Comparison of ENCODE assay signal across 21 cellular contexts in the genomic region with DNA sequence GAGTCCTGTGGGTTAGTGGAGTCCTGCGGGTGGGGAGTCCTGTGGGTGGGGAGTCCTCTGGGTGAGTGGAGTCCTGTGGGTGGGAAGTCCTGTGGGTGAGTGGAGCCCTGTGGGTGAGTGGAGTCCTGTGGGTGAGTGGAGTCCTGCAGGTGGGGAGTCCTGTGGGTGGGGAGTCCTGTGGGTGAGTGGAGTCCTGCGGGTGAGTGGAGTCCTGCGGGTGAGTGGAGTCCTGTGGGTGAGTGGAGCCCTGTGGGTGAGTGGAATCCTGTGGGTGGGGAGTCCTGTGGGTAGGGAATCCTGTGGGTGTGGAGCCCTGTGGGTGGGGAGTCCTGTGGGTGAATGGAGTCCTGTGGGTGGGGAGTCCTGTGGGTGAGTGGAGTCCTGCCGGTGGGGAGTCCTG. TPM values are rescaled to one million over a fixed set of nuclear protein-coding genes. Genes with fewer than 3 reads are reported as not detected.
"Had no signal": no experiment of that assay in that cellular context is flagged by ENCODE, and none has a peak within 500 bp of the region (broad histone marks: within the 10 kb centered on the region; RNA-seq: fewer than 3 reads in every experiment).

No MANE protein-coding gene starts in this region.

RNA-seq across cellular contexts. Expression of a gene that starts 19.0 kb away (rescaled TPM):
- total RNA-seq: activated CD4-positive, alpha-beta memory T cell treated with anti-CD3 and anti-CD28 coated beads for 36 hours; activated CD4-positive, alpha-beta T cell treated with anti-CD3 and anti-CD28 coated beads for 36 hours; activated CD8-positive, alpha-beta memory T cell treated with anti-CD3 and anti-CD28 coated beads for 36 hours; activated CD8-positive, alpha-beta T cell treated with anti-CD3 and anti-CD28 coated beads for 36 hours; activated naive CD4-positive, alpha-beta T cell treated with anti-CD3 and anti-CD28 coated beads for 36 hours; activated naive CD4-positive, alpha-beta T cell treated with anti-CD3 and anti-CD28 coated beads, Interleukin-2, amount 50 U/mL, for 72 hours; activated naive CD8-positive, alpha-beta T cell treated with anti-CD3 and anti-CD28 coated beads for 36 hours; activated T-cell treated with anti-CD3 and anti-CD28 coated beads, Interleukin-2, amount 50 U/mL, for 4 hours; activated T-cell treated with anti-CD3 and anti-CD28 coated beads, Interleukin-2, amount 50 U/mL, for 72 hours; activated T-helper 1 cell treated with anti-CD3 and anti-CD28 coated beads, Interleukin-12 subunit alpha, Interleukin-12 subunit beta, Interleukin-2, Interleukin-4 antibody, amounts not matched to agents 30 ng/mL and 10 ng/mL and 1 ng/mL, durations not matched to agents 14 hours and 24 hours and 36 hours; activated T-helper 17 cell treated with anti-CD3 and anti-CD28 coated beads, Interleukin-2, amount 50 U/mL, for 72 hours; aorta; astrocyte; body of pancreas; breast epithelium; cardiac septum; cerebellum; T-helper 1 cell treated with Interleukin-12 subunit alpha and Interleukin-12 subunit beta and Interleukin-4 antibody, amounts not matched to agents 30 ng/mL and 1 ng/mL, for 36 hours; T-helper 17 cell; T-helper 2 cell treated with Interferon-gamma antibody and Interleukin-4, amounts not matched to agents 100 ng/mL and 5 ng/mL, for 36 hours; WTC11 had no signal
- polyA plus RNA-seq: aorta had no signal
